In genomic region chr15:64776402-64776786, GRCh38 we compare ENCODE assay signal across 1 cellular context.
TF ChIP-seq lines count a peak whose summit lies in the region.

No MANE protein-coding gene starts in this region.

TF ChIP-seq in WTC11, 78 proteins besides CTCF, POLR2A, EP300 and RAD21 (continued from another document):
- TF ChIP-seq AFF4 (CRISPR knock-in tag; IDR thresholded peaks at IDR 0.05; ENCODE audit: borderline replicate concordance) (peak; percentile 54; the same call in 1 of the 2 replicates), SP1 (CRISPR knock-in tag; conservative IDR thresholded peaks at IDR 0.05) (0 out of 2 replicates have a peak, but pooled peaks have one; percentile 47), MAX (CRISPR knock-in tag; IDR thresholded peaks at IDR 0.05) (peak; percentile 48; the same call in 1 of the 2 replicates), ZNF671 (CRISPR knock-in tag; IDR thresholded peaks at IDR 0.05) (no peak), ZNF423 (CRISPR knock-in tag; IDR thresholded peaks at IDR 0.05) (no peak), ERG (CRISPR knock-in tag; IDR thresholded peaks at IDR 0.05) (no peak), ZNF396 (CRISPR knock-in tag; IDR thresholded peaks at IDR 0.05; ENCODE audit: borderline replicate concordance) (no peak), NFE2L1 (CRISPR knock-in tag; IDR thresholded peaks at IDR 0.05) (0 out of 2 replicates have a peak, but pooled peaks have one; percentile 44), PRDM15 (CRISPR knock-in tag; IDR thresholded peaks at IDR 0.05) (no peak), OVOL2 (CRISPR knock-in tag; IDR thresholded peaks at IDR 0.05; ENCODE audit: borderline replicate concordance) (no peak), HMGA2 (CRISPR knock-in tag; IDR thresholded peaks at IDR 0.05) (no peak), GRHL2 (CRISPR knock-in tag; IDR thresholded peaks at IDR 0.05; ENCODE audit: insufficient replicate concordance, severe bottlenecking) (no peak), E2F1 (CRISPR knock-in tag; IDR thresholded peaks at IDR 0.05) (no peak)
- TF ChIP-seq, protein P1, sequence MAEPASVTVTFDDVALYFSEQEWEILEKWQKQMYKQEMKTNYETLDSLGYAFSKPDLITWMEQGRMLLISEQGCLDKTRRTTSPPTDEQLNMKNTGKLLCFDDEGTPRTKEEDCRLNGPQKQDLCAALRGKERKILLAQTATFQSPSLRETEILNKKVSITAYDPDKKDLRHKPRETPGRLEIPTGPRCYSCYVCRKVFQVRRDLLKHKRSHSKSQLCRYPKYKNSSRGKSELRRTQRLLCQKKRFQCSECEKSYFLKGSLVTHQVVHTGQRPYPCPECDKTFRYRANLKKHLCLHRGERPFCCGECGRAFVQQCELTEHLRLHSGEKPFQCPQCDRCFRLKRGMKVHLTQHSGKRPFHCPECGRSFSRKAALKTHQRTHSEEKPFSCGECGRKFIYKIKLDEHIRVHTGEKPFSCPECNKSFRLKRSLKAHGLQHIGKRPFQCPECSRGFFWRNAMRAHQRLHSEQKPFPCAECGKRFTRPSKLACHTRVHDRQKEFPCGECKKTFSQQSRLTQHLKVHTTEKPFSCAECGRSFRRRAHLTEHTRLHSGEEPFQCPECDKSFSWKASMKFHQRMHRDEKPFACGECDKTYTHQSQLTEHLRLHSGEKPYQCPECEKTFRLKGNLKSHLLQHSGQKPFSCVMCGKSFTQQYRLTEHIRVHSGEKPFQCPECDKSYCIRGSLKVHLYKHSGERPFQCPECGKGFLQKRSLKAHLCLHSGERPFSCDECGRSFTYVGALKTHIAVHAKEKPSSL (CRISPR knock-in tag; conservative IDR thresholded peaks at IDR 0.05) = no peak
